In genomic region chr14:30655124-30655523, GRCh38 we compare ENCODE assay signal across 18 cellular contexts. TPM values are rescaled to one million over a fixed set of nuclear protein-coding genes. Genes with fewer than 3 reads are reported as not detected.
A peak's percentile ranks its signal among the peaks of the same experiment; 100 is the strongest.
DNase-seq lines count a peak whose midpoint lies in the region; ATAC-seq, FAIRE-seq and TF ChIP-seq lines count a peak whose summit lies in the region.
"Had no signal": no experiment of that assay in that cellular context is flagged by ENCODE, and none has a peak within 500 bp of the region (broad histone marks: within the 10 kb centered on the region; RNA-seq: fewer than 3 reads in every experiment).

No MANE protein-coding gene starts in this region.

- no TSS peak for BruUV-seq in endothelial cell of umbilical vein (replicated peaks; lab: Mats Ljungman, UMichigan)

- CTCF ChIA-PET in endothelial cell of umbilical vein (lab: Charles Lee) (interaction anchor here (1.1 to 1.2 kb wide), 2 partner anchors 252 to 702 kb away, joined by 3 read pairs; no protein-coding TSS in a partner anchor), GM10248 (lab: Yijun Ruan, JAX) (interaction anchor here (0.7 to 1.8 kb wide), 4 partner anchors 9 to 243 kb away, joined by 3 to 5 read pairs (median 4); no protein-coding TSS in a partner anchor)

- H3K27ac Mint-ChIP-seq in stimulated activated naive CD8-positive, alpha-beta T cell treated with anti-CD3 and anti-CD28 coated beads, Interleukin-15, amount 100 ng/mL, for 72 hours = no peak overlapping the region
- H3K27ac Mint-ChIP-seq: CD8-positive, alpha-beta memory T cell; H9 had no signal

- no peaks in the 10 kb centered on the region for H4K20me1 ChIP-seq in endothelial cell of umbilical vein (replicated peaks; ENCODE audit: control insufficient read depth, extremely low read depth, insufficient read depth, low read length)

- TF ChIP-seq POLR2A in GM12892 (IDR thresholded peaks at IDR 0.05; ENCODE audit: low read depth, low read length) = no peak
- no peak for TF ChIP-seq POLR2A in endothelial cell of umbilical vein (IDR thresholded peaks at IDR 0.05; ENCODE audit: low read depth, low read length)
- TF ChIP-seq POLR2A in esophagus squamous epithelium (IDR thresholded peaks at IDR 0.05) = no peak

- no peaks in the 10 kb centered on the region for H3K27me3 Mint-ChIP-seq in stimulated activated naive CD8-positive, alpha-beta T cell treated with anti-CD3 and anti-CD28 coated beads, Interleukin-15, amount 100 ng/mL, for 72 hours
- H3K27me3 Mint-ChIP-seq: CD8-positive, alpha-beta memory T cell had no signal

- H3K4me3 Mint-ChIP-seq in stimulated activated naive CD8-positive, alpha-beta T cell treated with anti-CD3 and anti-CD28 coated beads, Interleukin-15, amount 100 ng/mL, for 72 hours = no peak overlapping the region
- H3K4me3 Mint-ChIP-seq: CD8-positive, alpha-beta memory T cell; H9 had no signal

- peak overlapping the region; percentile 12 for H3K4me2 ChIP-seq in endothelial cell of umbilical vein (ENCODE audit: insufficient read depth, low read length)
- H3K4me2 ChIP-seq: PC-9 had no signal

- peak; percentile 89 for ATAC-seq in mucosa of descending colon
- ATAC-seq in stimulated activated naive CD8-positive, alpha-beta T cell treated with anti-CD3 and anti-CD28 coated beads, Interleukin-15, amount 100 ng/mL, for 72 hours = no peak

- no peak overlapping the region for H2AFZ ChIP-seq in endothelial cell of umbilical vein (ENCODE audit: low read depth, low read length)
- H2AFZ ChIP-seq: PC-9 had no signal

- H3K9me3 Mint-ChIP-seq in stimulated activated naive CD8-positive, alpha-beta T cell treated with anti-CD3 and anti-CD28 coated beads, Interleukin-15, amount 100 ng/mL, for 72 hours = no peaks in the 10 kb centered on the region
- H3K9me3 Mint-ChIP-seq: CD8-positive, alpha-beta memory T cell; H9 had no signal

- TF ChIP-seq CTCF in endothelial cell of umbilical vein (IDR thresholded peaks at IDR 0.05; ENCODE audit: extremely low read depth in 1 of 2, insufficient read depth in 1 of 2, low read depth in 1 of 2, low read length in 2 of 2) (no peak), mucosa of descending colon (IDR thresholded peaks at IDR 0.05) (no peak), esophagus squamous epithelium (IDR thresholded peaks at IDR 0.05) (no peak), GM10248 (IDR thresholded peaks at IDR 0.05; ENCODE audit: control extremely low read depth, extremely low read depth, low read depth, missing control alignments) (no peak)

- no peaks in the 10 kb centered on the region for H3K9me1 ChIP-seq in endothelial cell of umbilical vein (replicated peaks; ENCODE audit: control insufficient read depth, extremely low read depth, insufficient read depth, low read length)

- H3K4me1 ChIP-seq in endothelial cell of umbilical vein (ENCODE audit: control insufficient read depth, extremely low read depth, insufficient read depth, low read length) (no peaks in the 10 kb centered on the region), mucosa of descending colon (ENCODE audit: low read depth) (no peaks in the 10 kb centered on the region), esophagus squamous epithelium (no peaks in the 10 kb centered on the region)

- H3K27me3 ChIP-seq in endothelial cell of umbilical vein (ENCODE audit: control insufficient read depth in 2 of 2, insufficient read depth in 2 of 2, low read length in 2 of 2) = no peaks in the 10 kb centered on the region
- H3K27me3 ChIP-seq in esophagus squamous epithelium = no peaks in the 10 kb centered on the region

- H3K4me3 ChIP-seq in endothelial cell of umbilical vein (replicated peaks in 1 of 3; ENCODE audit: insufficient read depth in 1 of 3, low read depth in 1 of 3, low read length in 3 of 3) = no peak overlapping the region
- no peak overlapping the region for H3K4me3 ChIP-seq in mucosa of descending colon
- H3K4me3 ChIP-seq in esophagus squamous epithelium = no peak overlapping the region
- H3K4me3 ChIP-seq: PC-9, SK-N-MC had no signal

- dilution Hi-C loops in endothelial cell of umbilical vein (cut with MboI; ENCODE audit: extremely low pct_ligation_motif_present, low sequenced_read_pairs) = no loop called here

- DNase-seq in GM12892 (ENCODE audit: insufficient read length) = no peak
- no peak for DNase-seq in HTR-8/SVneo (ENCODE audit: insufficient read length, low spot score)
- DNase-seq in endothelial cell of umbilical vein (ENCODE audit: low read depth, low spot score) = peak; percentile 5
- no peak for DNase-seq in mucosa of descending colon
- no peak for DNase-seq in esophagus squamous epithelium (lab: John Stamatoyannopoulos, UW)
- DNase-seq in GM10248 (ENCODE audit: extremely low spot score) = no peak
- no peak for DNase-seq in stimulated activated naive CD8-positive, alpha-beta T cell treated with anti-CD3 and anti-CD28 coated beads, Interleukin-15, amount 100 ng/mL, for 72 hours
- DNase-seq: CD8-positive, alpha-beta memory T cell; GDM1; H9; KG1; NCI-H1092 treated with DMSO at 0.1 percent for 48 hours; NCI-H1694; NCI-H345; NCI-H526 treated with DMSO at 0.1 percent for 48 hours; PC-9; T-helper 1 cell had no signal

- H3K36me3 ChIP-seq in endothelial cell of umbilical vein (ENCODE audit: control insufficient read depth in 2 of 2, extremely low read depth in 1 of 2, insufficient read depth in 2 of 2, low read length in 2 of 2) = peaks cover 3 to 8% of the 10 kb centered on the region in 2 experiments
- no peaks in the 10 kb centered on the region for H3K36me3 ChIP-seq in mucosa of descending colon (ENCODE audit: low read depth)
- peaks cover 0 to 92% (median 16%) of the 10 kb centered on the region in 3 donors for H3K36me3 ChIP-seq in esophagus squamous epithelium

- intact Hi-C loops in endothelial cell of umbilical vein (cut with micrococcal nuclease) = loop anchor here (10.0 kb wide), 2 partner anchors 430 to 700 kb away; no protein-coding TSS in a partner anchor
- intact Hi-C loops in mucosa of descending colon (cut with DNase I, micrococcal nuclease) = no loop called here
- intact Hi-C loops in esophagus squamous epithelium (cut with DNase I) = loop anchor here (5.0 kb wide), 1 partner anchor 37 kb away; no protein-coding TSS in a partner anchor

- FAIRE-seq in GM12892 (lab: Jason Lieb, UNC) (peak; percentile 36), HTR-8/SVneo (lab: Jason Lieb, UNC) (peak; percentile 31), endothelial cell of umbilical vein (lab: Jason Lieb, UNC) (no peak)

- H3K9ac ChIP-seq in endothelial cell of umbilical vein (replicated peaks; ENCODE audit: extremely low read depth, insufficient read depth, low read length) = no peak overlapping the region

- H3K9me3 ChIP-seq in endothelial cell of umbilical vein (replicated peaks; ENCODE audit: control insufficient read depth, insufficient read depth, low read length) = no peaks in the 10 kb centered on the region
- H3K9me3 ChIP-seq in mucosa of descending colon = no peaks in the 10 kb centered on the region
- H3K9me3 ChIP-seq in esophagus squamous epithelium = no peaks in the 10 kb centered on the region

- no peaks in the 10 kb centered on the region for H3K79me2 ChIP-seq in endothelial cell of umbilical vein (ENCODE audit: control insufficient read depth, insufficient read depth, low read length)

- H3K4me1 Mint-ChIP-seq in stimulated activated naive CD8-positive, alpha-beta T cell treated with anti-CD3 and anti-CD28 coated beads, Interleukin-15, amount 100 ng/mL, for 72 hours = no peaks in the 10 kb centered on the region
- H3K4me1 Mint-ChIP-seq: CD8-positive, alpha-beta memory T cell; H9 had no signal

- H3K27ac ChIP-seq in endothelial cell of umbilical vein (ENCODE audit: insufficient read depth, low read depth, low read length) (no peak overlapping the region), esophagus squamous epithelium (no peak overlapping the region)
- H3K27ac ChIP-seq: PC-9, SK-N-MC had no signal

- POLR2A ChIA-PET in endothelial cell of umbilical vein (lab: Charles Lee) (no interaction called here), GM10248 (lab: Yijun Ruan, JAX) (interaction anchor here (0.6 kb wide), 1 partner anchor 44 kb away, joined by 3 read pairs; no protein-coding TSS in a partner anchor)

TF ChIP-seq in endothelial cell of umbilical vein, 7 proteins besides CTCF, POLR2A, EP300 and RAD21:
- TF ChIP-seq POLR2AphosphoS5 (IDR thresholded peaks at IDR 0.05; ENCODE audit: insufficient read depth, low read depth, low read length) = no peak
- no peak for TF ChIP-seq FOS (IDR thresholded peaks at IDR 0.05; ENCODE audit: borderline replicate concordance, insufficient read depth, low read length)
- TF ChIP-seq GATA2 (IDR thresholded peaks at IDR 0.05; ENCODE audit: insufficient read depth, insufficient read length, low read depth, low read length) = no peak
- TF ChIP-seq MYC (IDR thresholded peaks at IDR 0.05; ENCODE audit: low read depth, low read length) = no peak
- TF ChIP-seq EZH2 (IDR thresholded peaks at IDR 0.05; ENCODE audit: borderline replicate concordance, low read depth, low read length, severe bottlenecking) = no peak

RNA-seq across cellular contexts. Expression of gene SCFD1, which starts 33.0 kb away (rescaled TPM):
- 65.6 TPM for polyA plus RNA-seq in GM12892 (2012; ENCODE audit: missing spikeins)
- total RNA-seq in endothelial cell of umbilical vein = 50.4 and 59.9 TPM in 2 replicates
- 17.5 and 21.3 TPM in 2 replicates for polyA plus RNA-seq in endothelial cell of umbilical vein
- 24.6 and 24.7 TPM in 2 replicates for polyA plus RNA-seq in endothelial cell of umbilical vein (2011; cell fraction: cytosol; rRNA removed)
- polyA plus RNA-seq in endothelial cell of umbilical vein (2011; cell fraction: nucleus; rRNA removed) = 76.9 and 91.5 TPM in 2 replicates
- polyA plus RNA-seq in endothelial cell of umbilical vein (2012) = 29.8 and 43.8 TPM in 2 replicates
- polyA minus RNA-seq in endothelial cell of umbilical vein = 43.8 and 46.9 TPM in 2 replicates
- 35.7 TPM for polyA minus RNA-seq in endothelial cell of umbilical vein (2011; cell fraction: cytosol; rRNA and poly(A)+ RNA removed)
- 141 and 215 TPM in 2 replicates for polyA minus RNA-seq in endothelial cell of umbilical vein (2011; cell fraction: nucleus; rRNA and poly(A)+ RNA removed)
- total RNA-seq in mucosa of descending colon = 10 to 100 TPM; 55.4 to 79.3 (median 56.5) TPM
- total RNA-seq in esophagus squamous epithelium = 10 to 100 TPM; 50.4 to 82.1 (median 52.6) TPM

Comparison
In these comparisons a context has a peak if more than half of its experiments do, and no peak if none do; other contexts are left out.
1. intact Hi-C loops: an anchor here in endothelial cell of umbilical vein (10.0 kb wide) and esophagus squamous epithelium (5.0 kb wide); none called in mucosa of descending colon.